15 cellular contexts compared by ENCODE assay signal in the genomic region with DNA sequence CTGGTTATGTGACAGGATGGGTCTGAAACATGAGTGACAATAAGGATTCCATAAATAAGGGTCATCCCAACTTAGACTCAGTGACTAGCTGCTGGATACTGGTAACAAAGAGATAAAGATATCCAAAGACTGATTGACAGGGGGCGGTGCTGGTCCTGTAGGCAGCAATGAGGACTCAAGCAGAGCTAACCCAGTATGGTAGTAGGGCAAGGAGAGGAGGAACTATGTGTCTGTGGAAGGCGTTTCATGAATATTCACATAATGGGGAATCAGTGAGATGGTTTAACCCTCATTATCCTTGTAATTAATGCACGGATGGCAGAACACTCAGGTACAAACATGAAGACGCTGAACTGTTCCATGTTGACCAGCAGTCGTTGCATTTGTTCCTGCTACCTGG.
DNase-seq lines count a peak whose midpoint lies in the region; ATAC-seq and TF ChIP-seq lines count a peak whose summit lies in the region.
"Had no signal": no experiment of that assay in that cellular context is flagged by ENCODE, and none has a peak within 500 bp of the region (broad histone marks: within the 10 kb centered on the region; RNA-seq: fewer than 3 reads in every experiment).

No MANE protein-coding gene starts in this region.

- H3K9me3 ChIP-seq in left ventricle myocardium inferior (replicated peaks) (no peaks in the 10 kb centered on the region), subcutaneous abdominal adipose tissue (ENCODE audit: control insufficient read depth in 5 of 5, low read length in 5 of 5) (no peaks in the 10 kb centered on the region)

- no peak for ATAC-seq in Right ventricle myocardium superior (ENCODE audit: poor library complexity)
- no peak for ATAC-seq in activated T-helper 17 cell treated with anti-CD3 and anti-CD28 coated beads, Interleukin-2, amount 50 U/mL, for 72 hours (replicated peaks)
- no peak for ATAC-seq in memory B cell (ENCODE audit: low read depth)
- ATAC-seq in HG02623 (IDR thresholded peaks at IDR 0.05; ENCODE audit: unreplicated experiment): no peak

- peaks cover 98% of the 10 kb centered on the region for H3K36me3 Mint-ChIP-seq in activated T-helper 17 cell treated with anti-CD3 and anti-CD28 coated beads, Interleukin-2, amount 50 U/mL, for 72 hours (ENCODE audit: low read depth)
- peaks cover 53% of the 10 kb centered on the region for H3K36me3 Mint-ChIP-seq in memory B cell

- no peaks in the 10 kb centered on the region for H3K9me3 Mint-ChIP-seq in activated T-helper 17 cell treated with anti-CD3 and anti-CD28 coated beads, Interleukin-2, amount 50 U/mL, for 72 hours
- no peaks in the 10 kb centered on the region for H3K9me3 Mint-ChIP-seq in memory B cell
- H3K9me3 Mint-ChIP-seq: CD4-positive, alpha-beta T cell; HFFc6 had no signal

- H3K4me1 ChIP-seq in left ventricle myocardium inferior (peaks cover 90% of the 10 kb centered on the region), subcutaneous abdominal adipose tissue (ENCODE audit: control insufficient read depth in 5 of 5, insufficient read depth in 5 of 5, low read length in 5 of 5) (peaks cover 14 to 49% (median 40%) of the 10 kb centered on the region in 5 donors)

- H3K36me3 ChIP-seq in left ventricle myocardium inferior (peaks cover 83% of the 10 kb centered on the region), subcutaneous abdominal adipose tissue (ENCODE audit: control insufficient read depth in 5 of 5, insufficient read depth in 5 of 5, low read length in 5 of 5) (peaks cover 42 to 93% (median 68%) of the 10 kb centered on the region in 5 donors)

- no peak for TF ChIP-seq CTCF in left ventricle myocardium inferior (IDR thresholded peaks at IDR 0.05; ENCODE audit: borderline replicate concordance)

- H3K27ac ChIP-seq in left ventricle myocardium inferior (replicated peaks) (peak overlapping the region; percentile 78), subcutaneous abdominal adipose tissue (ENCODE audit: low read depth, low read length) (peak overlapping the region; percentile 86)

- H3K27me3 ChIP-seq in left ventricle myocardium inferior (ENCODE audit: low read depth): no peaks in the 10 kb centered on the region
- H3K27me3 ChIP-seq in subcutaneous abdominal adipose tissue (ENCODE audit: control insufficient read depth in 5 of 5, insufficient read depth in 4 of 5, low read length in 5 of 5): no peaks in the 10 kb centered on the region

- H3K4me3 ChIP-seq in left ventricle myocardium inferior (no peak overlapping the region), subcutaneous abdominal adipose tissue (ENCODE audit: low read depth in 1 of 5, low read length in 5 of 5) (no peak overlapping the region)

- DNase-seq in left ventricle myocardium inferior: no peak
- DNase-seq in Right ventricle myocardium superior: no peak
- DNase-seq in memory B cell (ENCODE audit: low spot score in 2 of 2): no peak
- DNase-seq in NCI-H69 (lab: John Stamatoyannopoulos, UW): no peak
- DNase-seq in hippocampal formation (lab: John Stamatoyannopoulos, UW): no peak
- DNase-seq: AML-193; CD4-positive, alpha-beta T cell; HFFc6; Karpas-422; NCI-H2029; NCI-H2171 treated with DMSO at 0.1 percent for 48 hours; SIG-M5 had no signal

- H3K27ac Mint-ChIP-seq in activated T-helper 17 cell treated with anti-CD3 and anti-CD28 coated beads, Interleukin-2, amount 50 U/mL, for 72 hours: peak overlapping the region; percentile 84
- H3K27ac Mint-ChIP-seq in memory B cell: peak overlapping the region; percentile 31
- H3K27ac Mint-ChIP-seq: CD4-positive, alpha-beta T cell; HFFc6 had no signal

- H3K4me3 Mint-ChIP-seq in activated T-helper 17 cell treated with anti-CD3 and anti-CD28 coated beads, Interleukin-2, amount 50 U/mL, for 72 hours: no peak overlapping the region
- H3K4me3 Mint-ChIP-seq in memory B cell: no peak overlapping the region
- H3K4me3 Mint-ChIP-seq: CD4-positive, alpha-beta T cell; HFFc6 had no signal

- no peaks in the 10 kb centered on the region for H3K27me3 Mint-ChIP-seq in activated T-helper 17 cell treated with anti-CD3 and anti-CD28 coated beads, Interleukin-2, amount 50 U/mL, for 72 hours
- no peaks in the 10 kb centered on the region for H3K27me3 Mint-ChIP-seq in memory B cell
- H3K27me3 Mint-ChIP-seq: CD4-positive, alpha-beta T cell had no signal

- peaks cover 10% of the 10 kb centered on the region for H3K4me1 Mint-ChIP-seq in activated T-helper 17 cell treated with anti-CD3 and anti-CD28 coated beads, Interleukin-2, amount 50 U/mL, for 72 hours
- H3K4me1 Mint-ChIP-seq in memory B cell: peaks cover 15% of the 10 kb centered on the region

- intact Hi-C loops in left ventricle myocardium inferior (cut with micrococcal nuclease): no loop called here
- intact Hi-C loops in Right ventricle myocardium superior (cut with DNase I): no loop called here

- no peak overlapping the region for H3K9ac ChIP-seq in subcutaneous abdominal adipose tissue (ENCODE audit: low read length in 5 of 5)
